ENCODE assay signal across 8 cellular contexts in genomic region chr1:25904942-25905679, GRCh38. TPM values are rescaled to one million over a fixed set of nuclear protein-coding genes. Genes with fewer than 3 reads are reported as not detected.
DNase-seq lines count a peak whose midpoint lies in the region; ATAC-seq and TF ChIP-seq lines count a peak whose summit lies in the region.

No MANE protein-coding gene starts in this region.

- H3K9me2 ChIP-seq in Loucy (replicated peaks; ENCODE audit: low read depth, low read length), result no peaks in the 10 kb centered on the region

- peak overlapping the region; percentile 93 for H3K4me3 Mint-ChIP-seq in activated T-helper 2 cell treated with anti-CD3 and anti-CD28 coated beads, Interferon-gamma antibody, Interleukin-2, Interleukin-4, amounts not matched to agents 10 μg/mL and 5 μg/mL and 100 μg/mL, durations not matched to agents 14 hours and 24 hours and 36 hours (ENCODE audit: low read depth)
- H3K4me3 Mint-ChIP-seq in natural killer cell, result peak overlapping the region; percentile 94

- no peaks in the 10 kb centered on the region for H3F3A ChIP-seq in Loucy (ENCODE audit: low read depth)

- H3K4me1 Mint-ChIP-seq in activated T-helper 2 cell treated with anti-CD3 and anti-CD28 coated beads, Interferon-gamma antibody, Interleukin-2, Interleukin-4, amounts not matched to agents 10 μg/mL and 5 μg/mL and 100 μg/mL, durations not matched to agents 14 hours and 24 hours and 36 hours (ENCODE audit: low read depth), result peaks cover 35% of the 10 kb centered on the region
- H3K4me1 Mint-ChIP-seq in natural killer cell, result peaks cover 17 to 23% of the 10 kb centered on the region in 2 donors

- no peak overlapping the region for H2AFZ ChIP-seq in Loucy (ENCODE audit: low read length)

- peaks cover 46% of the 10 kb centered on the region for H3K36me3 Mint-ChIP-seq in activated T-helper 2 cell treated with anti-CD3 and anti-CD28 coated beads, Interferon-gamma antibody, Interleukin-2, Interleukin-4, amounts not matched to agents 10 μg/mL and 5 μg/mL and 100 μg/mL, durations not matched to agents 14 hours and 24 hours and 36 hours (ENCODE audit: low read depth)
- no peaks in the 10 kb centered on the region for H3K36me3 Mint-ChIP-seq in natural killer cell

- peaks cover 15% of the 10 kb centered on the region for H3K27me3 Mint-ChIP-seq in activated T-helper 2 cell treated with anti-CD3 and anti-CD28 coated beads, Interferon-gamma antibody, Interleukin-2, Interleukin-4, amounts not matched to agents 10 μg/mL and 5 μg/mL and 100 μg/mL, durations not matched to agents 14 hours and 24 hours and 36 hours (ENCODE audit: low read depth)
- no peaks in the 10 kb centered on the region for H3K27me3 Mint-ChIP-seq in natural killer cell (ENCODE audit: low read depth in 2 of 2)

- DNase-seq in DMS79 (lab: John Stamatoyannopoulos, UW), result peak; percentile 93
- DNase-seq in H4 (ENCODE audit: low spot score), result peak; percentile 81
- DNase-seq in RPMI8226, result peak; percentile 96
- peak; percentile 91 for DNase-seq in activated T-helper 2 cell treated with anti-CD3 and anti-CD28 coated beads, Interferon-gamma antibody, Interleukin-2, Interleukin-4, amounts not matched to agents 10 μg/mL and 5 μg/mL and 100 μg/mL, durations not matched to agents 14 hours and 24 hours and 36 hours (ENCODE audit: low spot score)
- DNase-seq in fibroblast of peridontal ligament (ENCODE audit: extremely low read depth), result peak; percentile 81
- DNase-seq in natural killer cell, result peak; percentile 83
- DNase-seq in stimulated activated naive CD4-positive, alpha-beta T cell (lab: John Stamatoyannopoulos, UW), result peak; percentile 73 to 93 (median 88)

- H3K27me3 ChIP-seq in Loucy (ENCODE audit: insufficient read depth, low read length, poor library complexity, severe bottlenecking), result peaks cover 5% of the 10 kb centered on the region

- no peaks in the 10 kb centered on the region for H3K9me3 Mint-ChIP-seq in activated T-helper 2 cell treated with anti-CD3 and anti-CD28 coated beads, Interferon-gamma antibody, Interleukin-2, Interleukin-4, amounts not matched to agents 10 μg/mL and 5 μg/mL and 100 μg/mL, durations not matched to agents 14 hours and 24 hours and 36 hours
- H3K9me3 Mint-ChIP-seq in natural killer cell, result no peaks in the 10 kb centered on the region

- TF ChIP-seq CTCF in Loucy (conservative IDR thresholded peaks at IDR 0.05; ENCODE audit: low read length) (peak; percentile 33; the same call in 1 of the 2 replicates), natural killer cell (IDR thresholded peaks at IDR 0.05) (no peak)

- peak overlapping the region; percentile 97 for H3K4me3 ChIP-seq in Loucy (ENCODE audit: low read length, poor library complexity, severe bottlenecking)

- H3K36me3 ChIP-seq in Loucy (ENCODE audit: insufficient read depth, low read length), result peaks cover 45% of the 10 kb centered on the region

- peak overlapping the region; percentile 92 for H3K4me2 ChIP-seq in Loucy (ENCODE audit: low read depth, low read length, poor library complexity, severe bottlenecking)

- peak; percentile 81 to 91 (median 82) for ATAC-seq in natural killer cell

- H3K27ac Mint-ChIP-seq in activated T-helper 2 cell treated with anti-CD3 and anti-CD28 coated beads, Interferon-gamma antibody, Interleukin-2, Interleukin-4, amounts not matched to agents 10 μg/mL and 5 μg/mL and 100 μg/mL, durations not matched to agents 14 hours and 24 hours and 36 hours, result peak overlapping the region; percentile 88
- H3K27ac Mint-ChIP-seq in natural killer cell, result peak overlapping the region; percentile 87 to 89

- intact Hi-C loops in activated T-helper 2 cell treated with anti-CD3 and anti-CD28 coated beads, Interferon-gamma antibody, Interleukin-2, Interleukin-4, amounts not matched to agents 10 μg/mL and 5 μg/mL and 100 μg/mL, durations not matched to agents 14 hours and 24 hours and 36 hours (cut with micrococcal nuclease), result loop anchor here (1.0 kb wide), 2 partner anchors 9 to 93 kb away; partner anchors contain the start of gene PAFAH2
- intact Hi-C loops in natural killer cell (cut with micrococcal nuclease), result loop anchor here (1.0 to 2.0 kb wide), 2 partner anchors 10 to 94 kb away; partner anchors contain the start of gene PAFAH2

- peaks cover 61% of the 10 kb centered on the region for H3K79me2 ChIP-seq in Loucy (ENCODE audit: insufficient read depth, low read length)

- peaks cover 51% of the 10 kb centered on the region for H3K4me1 ChIP-seq in Loucy (ENCODE audit: insufficient read depth, low read length, poor library complexity, severe bottlenecking)

- peak overlapping the region; percentile 85 for H3K9ac ChIP-seq in Loucy (ENCODE audit: low read depth, low read length, poor library complexity, severe bottlenecking)

- peaks cover 52% of the 10 kb centered on the region for H4K20me1 ChIP-seq in Loucy (ENCODE audit: insufficient read depth, low read length, poor library complexity, severe bottlenecking)

- no peaks in the 10 kb centered on the region for H3K9me3 ChIP-seq in Loucy (ENCODE audit: insufficient read depth, low read depth, low read length)

RNA-seq across cellular contexts. Expression of gene STMN1, which starts 1.1 kb away (rescaled TPM):
- total RNA-seq in H4 (2014; rRNA removed; shearing (Covaris generic)), result 204 and 329 TPM in 2 replicates
- total RNA-seq in activated T-helper 2 cell treated with anti-CD3 and anti-CD28 coated beads, Interferon-gamma antibody, Interleukin-2, Interleukin-4, amounts not matched to agents 10 μg/mL and 5 μg/mL and 100 μg/mL, durations not matched to agents 14 hours and 24 hours and 36 hours, result 334 and 341 TPM in 2 replicates
- 10 to 100 TPM; 26.6 to 41.0 (median 35.2) TPM for total RNA-seq in natural killer cell

RNA-seq across cellular contexts. Expression of gene PAQR7, which starts 29.6 kb away (rescaled TPM):
- total RNA-seq in H4 (2014; rRNA removed; shearing (Covaris generic)), result 2.8 and 3.2 TPM in 2 replicates
- total RNA-seq in activated T-helper 2 cell treated with anti-CD3 and anti-CD28 coated beads, Interferon-gamma antibody, Interleukin-2, Interleukin-4, amounts not matched to agents 10 μg/mL and 5 μg/mL and 100 μg/mL, durations not matched to agents 14 hours and 24 hours and 36 hours, result 7.4 and 7.9 TPM in 2 replicates
- total RNA-seq in natural killer cell, result 1 to 10 TPM; 2.9 to 3.6 (median 3.0) TPM

RNA-seq across cellular contexts. Expression of gene AUNIP, which starts 45.9 kb away (rescaled TPM):
- 8.7 and 12.4 TPM in 2 replicates for total RNA-seq in H4 (2014; rRNA removed; shearing (Covaris generic))
- 9.5 and 10.9 TPM in 2 replicates for total RNA-seq in activated T-helper 2 cell treated with anti-CD3 and anti-CD28 coated beads, Interferon-gamma antibody, Interleukin-2, Interleukin-4, amounts not matched to agents 10 μg/mL and 5 μg/mL and 100 μg/mL, durations not matched to agents 14 hours and 24 hours and 36 hours
- total RNA-seq in natural killer cell, result under 1 TPM; 0.16 to 0.50 (median 0.20) TPM

Comparison
In these comparisons a context has a peak if more than half of its experiments do, and no peak if none do; other contexts are left out.
1. Peak in every context shown above with its lines: DNase-seq, ATAC-seq and H3K4me3 ChIP-seq.